Comparison of ENCODE assay signal across 17 cellular contexts in genomic region chr4:10731162-10731561, GRCh38. TPM values are rescaled to one million over a fixed set of nuclear protein-coding genes. Genes with fewer than 3 reads are reported as not detected.
DNase-seq lines count a peak whose midpoint lies in the region; ATAC-seq lines count a peak whose summit lies in the region.
"Had no signal": no experiment of that assay in that cellular context is flagged by ENCODE, and none has a peak within 500 bp of the region (broad histone marks: within the 10 kb centered on the region; RNA-seq: fewer than 3 reads in every experiment).

No MANE protein-coding gene starts in this region.

- no peak overlapping the region for H3K4me3 ChIP-seq in trophoblast cell (ENCODE audit: low read depth, low read length)
- H3K4me3 ChIP-seq: BLaER1, GM23248 had no signal

- H3K9me3 ChIP-seq in trophoblast cell (ENCODE audit: insufficient read depth, low read depth, low read length), result no peaks in the 10 kb centered on the region
- H3K9me3 ChIP-seq: BLaER1 had no signal

- H3K27ac ChIP-seq in trophoblast cell (ENCODE audit: low read depth, low read length), result no peak overlapping the region
- H3K27ac ChIP-seq: BLaER1, GM23248 had no signal

- no peaks in the 10 kb centered on the region for H3K27me3 Mint-ChIP-seq in activated naive CD8-positive, alpha-beta T cell treated with anti-CD3 and anti-CD28 coated beads, Interleukin-2, amount 50 U/mL, for 24 hours

- H3K9ac ChIP-seq in trophoblast cell (ENCODE audit: low read length), result no peak overlapping the region
- H3K9ac ChIP-seq: BLaER1, GM23248 had no signal

- no peak overlapping the region for H3K14ac ChIP-seq in trophoblast cell (ENCODE audit: low read length)

- WGBS in trophoblast cell (ENCODE audit: extremely low coverage, insufficient coverage, insufficient read length), result no CpG with 5 or more reads among the region's 4 CpGs

- H2BK120ac ChIP-seq in trophoblast cell (ENCODE audit: insufficient read depth, low read length, poor library complexity), result no peak overlapping the region

- peak overlapping the region; percentile 12 for H3K4me3 Mint-ChIP-seq in activated naive CD8-positive, alpha-beta T cell treated with anti-CD3 and anti-CD28 coated beads, Interleukin-2, amount 50 U/mL, for 24 hours

- no peaks in the 10 kb centered on the region for H3K4me1 ChIP-seq in trophoblast cell (ENCODE audit: control insufficient read depth in 1 of 2, insufficient read depth in 2 of 2, low read length in 2 of 2)

- H3K79me2 ChIP-seq in trophoblast cell (ENCODE audit: control insufficient read depth, insufficient read depth, low read length, poor library complexity), result no peaks in the 10 kb centered on the region

- no peak overlapping the region for H3K4ac ChIP-seq in trophoblast cell (ENCODE audit: low read depth, low read length)

- no peak overlapping the region for H2BK5ac ChIP-seq in trophoblast cell (ENCODE audit: low read depth, low read length, poor library complexity)

- H2BK12ac ChIP-seq in trophoblast cell (ENCODE audit: low read length), result no peak overlapping the region

- H3K27ac Mint-ChIP-seq in activated naive CD8-positive, alpha-beta T cell treated with anti-CD3 and anti-CD28 coated beads, Interleukin-2, amount 50 U/mL, for 24 hours, result peak overlapping the region; percentile 99

- no peak overlapping the region for H3K4me2 ChIP-seq in trophoblast cell (ENCODE audit: low read length)
- H3K4me2 ChIP-seq: BLaER1 had no signal

- no peak overlapping the region for H4K12ac ChIP-seq in trophoblast cell (ENCODE audit: low read depth, low read length)

- peaks cover 17% of the 10 kb centered on the region for H3K36me3 Mint-ChIP-seq in activated naive CD8-positive, alpha-beta T cell treated with anti-CD3 and anti-CD28 coated beads, Interleukin-2, amount 50 U/mL, for 24 hours (ENCODE audit: low read depth)

- H4K91ac ChIP-seq in trophoblast cell (ENCODE audit: low read depth, low read length), result no peak overlapping the region

- H3K18ac ChIP-seq in trophoblast cell (ENCODE audit: low read length), result no peak overlapping the region

- H4K8ac ChIP-seq in trophoblast cell (ENCODE audit: low read depth, low read length), result no peak overlapping the region

- H3K9me3 Mint-ChIP-seq in activated naive CD8-positive, alpha-beta T cell treated with anti-CD3 and anti-CD28 coated beads, Interleukin-2, amount 50 U/mL, for 24 hours, result peaks cover 5% of the 10 kb centered on the region

- H2AK5ac ChIP-seq in trophoblast cell (ENCODE audit: low read length), result no peak overlapping the region

- no peaks in the 10 kb centered on the region for H3K27me3 ChIP-seq in trophoblast cell (ENCODE audit: insufficient read depth, low read length)
- H3K27me3 ChIP-seq: BLaER1 had no signal

- peak; percentile 15 for ATAC-seq in GM19463 (IDR thresholded peaks at IDR 0.05; ENCODE audit: unreplicated experiment)
- no peak for ATAC-seq in activated naive CD8-positive, alpha-beta T cell treated with anti-CD3 and anti-CD28 coated beads, Interleukin-2, amount 50 U/mL, for 24 hours
- ATAC-seq: HCT116 had no signal

- no peak overlapping the region for H2AFZ ChIP-seq in trophoblast cell (ENCODE audit: insufficient read depth, low read length, poor library complexity)
- H2AFZ ChIP-seq: GM23248 had no signal

- no peaks in the 10 kb centered on the region for H3K79me1 ChIP-seq in trophoblast cell (ENCODE audit: low read length)

- no peaks in the 10 kb centered on the region for H3K36me3 ChIP-seq in trophoblast cell (ENCODE audit: control insufficient read depth in 1 of 2, insufficient read depth in 2 of 2, low read length in 2 of 2)
- H3K36me3 ChIP-seq: BLaER1 had no signal

- H3K23ac ChIP-seq in trophoblast cell (ENCODE audit: low read length), result no peak overlapping the region

- H3K4me1 Mint-ChIP-seq in activated naive CD8-positive, alpha-beta T cell treated with anti-CD3 and anti-CD28 coated beads, Interleukin-2, amount 50 U/mL, for 24 hours, result peaks cover 87% of the 10 kb centered on the region

- peak; percentile 30 for DNase-seq in stimulated activated CD4-positive, alpha-beta T cell treated with anti-CD3 and anti-CD28 coated beads, Interleukin-15, amount 100 ng/mL, for 24 hours
- no peak for DNase-seq in stimulated activated CD4-positive, alpha-beta T cell treated with anti-CD3 and anti-CD28 coated beads, Interleukin-4, amount 100 ng/mL, for 24 hours
- DNase-seq in activated naive CD8-positive, alpha-beta T cell treated with anti-CD3 and anti-CD28 coated beads, Interleukin-2, amount 50 U/mL, for 24 hours, result no peak
- DNase-seq in trophoblast cell (no peak), NOMO-1 (lab: John Stamatoyannopoulos, UW; ENCODE audit: unreplicated experiment in 2 of 2) (no peak), SHP77 treated with DMSO at 0.1 percent for 48 hours (lab: John Stamatoyannopoulos, UW) (no peak)
- DNase-seq: GM23248, IMR-90, MV-4-11, NCI-H1417 treated with DMSO at 0.1 percent for 48 hours, NCI-H2081, NCI-H510A treated with DMSO at 0.1 percent for 48 hours, RPMI8226 had no signal

RNA-seq across cellular contexts. Expression of gene CLNK, which starts 46.6 kb away (rescaled TPM):
- polyA plus RNA-seq in trophoblast cell (2013), result 0.03 TPM in 2 replicates
- polyA plus RNA-seq: AG04450, GM23248, IMR-90 had no signal
